8 cellular contexts compared by ENCODE assay signal in genomic region chr9:104868687-104869404, GRCh38. TPM values are rescaled to one million over a fixed set of nuclear protein-coding genes. Genes with fewer than 3 reads are reported as not detected.
DNase-seq lines count a peak whose midpoint lies in the region; ATAC-seq lines count a peak whose summit lies in the region.

No MANE protein-coding gene starts in this region.

- H3K9me3 Mint-ChIP-seq in stimulated activated naive CD8-positive, alpha-beta T cell treated with anti-CD3 and anti-CD28 coated beads, Interleukin-15, amount 100 ng/mL, for 72 hours = no peaks in the 10 kb centered on the region

- no peaks in the 10 kb centered on the region for H3K4me1 Mint-ChIP-seq in stimulated activated naive CD8-positive, alpha-beta T cell treated with anti-CD3 and anti-CD28 coated beads, Interleukin-15, amount 100 ng/mL, for 72 hours

- intact Hi-C loops in left colon (cut with DNase I, micrococcal nuclease) = no loop called here

- ATAC-seq in stimulated activated naive CD8-positive, alpha-beta T cell treated with anti-CD3 and anti-CD28 coated beads, Interleukin-15, Interleukin-2, amounts not matched to agents 100 U/mL and 50 U/mL, for 24 hours = peak; percentile 10
- ATAC-seq in stimulated activated naive CD8-positive, alpha-beta T cell treated with anti-CD3 and anti-CD28 coated beads, Interleukin-15, amount 100 ng/mL, for 72 hours = no peak
- ATAC-seq in HG03060 (IDR thresholded peaks at IDR 0.05; ENCODE audit: low read depth, unreplicated experiment) = peak; percentile 66
- peak; percentile 55 for ATAC-seq in left colon

- DNase-seq in stimulated activated naive CD8-positive, alpha-beta T cell treated with anti-CD3 and anti-CD28 coated beads, Interleukin-15, Interleukin-2, amounts not matched to agents 100 U/mL and 50 U/mL, for 24 hours = no peak
- DNase-seq in stimulated activated naive CD8-positive, alpha-beta T cell treated with anti-CD3 and anti-CD28 coated beads, Interleukin-15, amount 100 ng/mL, for 72 hours = no peak
- DNase-seq in NCI-H510A treated with DMSO at 0.1 percent for 48 hours (lab: John Stamatoyannopoulos, UW) = peak; percentile 71
- peak; percentile 40 to 50 for DNase-seq in T47D (ENCODE audit: low read depth in 1 of 2, low spot score in 1 of 2)
- DNase-seq in left colon = peak; percentile 45 to 63
- peak in 31 of 49 donors; percentile 7 to 71 (median 36) for DNase-seq in substantia nigra (lab: John Stamatoyannopoulos, UW)
- no peak for DNase-seq in NCI-H1436 treated with DMSO at 0.1 percent for 48 hours (lab: John Stamatoyannopoulos, UW)

- H3K4me3 Mint-ChIP-seq in stimulated activated naive CD8-positive, alpha-beta T cell treated with anti-CD3 and anti-CD28 coated beads, Interleukin-15, amount 100 ng/mL, for 72 hours = no peak overlapping the region

- no peaks in the 10 kb centered on the region for H3K27me3 Mint-ChIP-seq in stimulated activated naive CD8-positive, alpha-beta T cell treated with anti-CD3 and anti-CD28 coated beads, Interleukin-15, amount 100 ng/mL, for 72 hours

- in situ Hi-C loops in T47D (cut with HindIII; ENCODE audit: low pct_unique_long_range_greater_than_20kb, low sequenced_read_pairs) = no loop called here

- peak overlapping the region; percentile 17 for H3K27ac ChIP-seq in substantia nigra (ENCODE audit: low read depth, low read length, poor library complexity, severe bottlenecking)

- H3K27ac Mint-ChIP-seq in stimulated activated naive CD8-positive, alpha-beta T cell treated with anti-CD3 and anti-CD28 coated beads, Interleukin-15, amount 100 ng/mL, for 72 hours = no peak overlapping the region

RNA-seq across cellular contexts. Expression of gene ABCA1, which starts 59.1 kb away (rescaled TPM):
- total RNA-seq in left colon = 10 to 100 TPM; 11.8 to 44.5 TPM

Comparison
In these comparisons a context has a peak if more than half of its experiments do, and no peak if none do; other contexts are left out.
1. DNase-seq: peak in NCI-H510A treated with DMSO at 0.1 percent for 48 hours (single experiment), T47D (2 of 2), left colon (2 of 2) and substantia nigra (31 of 49); none in stimulated activated naive CD8-positive, alpha-beta T cell treated with anti-CD3 and anti-CD28 coated beads, Interleukin-15, Interleukin-2, amounts not matched to agents 100 U/mL and 50 U/mL, for 24 hours (single experiment), stimulated activated naive CD8-positive, alpha-beta T cell treated with anti-CD3 and anti-CD28 coated beads, Interleukin-15, amount 100 ng/mL, for 72 hours (0 of 2) and NCI-H1436 treated with DMSO at 0.1 percent for 48 hours (single experiment).